17 cellular contexts compared by ENCODE assay signal in genomic region chr10:37489658-37490003, GRCh38.
"Had no signal": no experiment of that assay in that cellular context is flagged by ENCODE, and none has a peak within 500 bp of the region (broad histone marks: within the 10 kb centered on the region; RNA-seq: fewer than 3 reads in every experiment).

No MANE protein-coding gene starts in this region.

- H3K27me3 ChIP-seq: foreskin keratinocyte, right atrium auricular region, upper lobe of left lung had no signal

- H3K36me3 Mint-ChIP-seq: activated naive CD4-positive, alpha-beta T cell treated with anti-CD3 and anti-CD28 coated beads, Interleukin-2, amount 50 U/mL, for 24 hours; natural killer cell had no signal

- H3K27me3 Mint-ChIP-seq: activated CD4-positive, alpha-beta T cell treated with anti-CD3 and anti-CD28 coated beads for 36 hours; activated CD8-positive, alpha-beta T cell treated with anti-CD3 and anti-CD28 coated beads for 36 hours; activated naive CD4-positive, alpha-beta T cell treated with anti-CD3 and anti-CD28 coated beads, Interleukin-2, amount 50 U/mL, for 24 hours; stimulated activated naive CD8-positive, alpha-beta T cell treated with anti-CD3 and anti-CD28 coated beads, Interleukin-15, amount 100 ng/mL, for 72 hours had no signal

- H3K9me3 ChIP-seq: right atrium auricular region, upper lobe of left lung had no signal

- ATAC-seq: activated CD4-positive, alpha-beta T cell treated with anti-CD3 and anti-CD28 coated beads for 36 hours; activated CD8-positive, alpha-beta T cell treated with anti-CD3 and anti-CD28 coated beads for 36 hours; activated T-cell treated with anti-CD3 and anti-CD28 coated beads, Interleukin-2, amount 50 U/mL, for 4 hours; left ventricle myocardium superior; natural killer cell; stimulated activated naive CD8-positive, alpha-beta T cell treated with anti-CD3 and anti-CD28 coated beads, Interleukin-15, amount 100 ng/mL, for 72 hours had no signal

- H3K4me3 ChIP-seq: right atrium auricular region, smooth muscle cell, upper lobe of left lung had no signal

- H3K27ac Mint-ChIP-seq: activated CD4-positive, alpha-beta T cell treated with anti-CD3 and anti-CD28 coated beads for 36 hours; activated CD8-positive, alpha-beta T cell treated with anti-CD3 and anti-CD28 coated beads for 36 hours; activated naive CD4-positive, alpha-beta T cell treated with anti-CD3 and anti-CD28 coated beads, Interleukin-2, amount 50 U/mL, for 24 hours; natural killer cell; stimulated activated naive CD8-positive, alpha-beta T cell treated with anti-CD3 and anti-CD28 coated beads, Interleukin-15, amount 100 ng/mL, for 72 hours had no signal

- H3K4me1 ChIP-seq: foreskin keratinocyte, right atrium auricular region, upper lobe of left lung had no signal

- H3K4me3 Mint-ChIP-seq: activated CD4-positive, alpha-beta T cell treated with anti-CD3 and anti-CD28 coated beads for 36 hours; activated CD8-positive, alpha-beta T cell treated with anti-CD3 and anti-CD28 coated beads for 36 hours; activated naive CD4-positive, alpha-beta T cell treated with anti-CD3 and anti-CD28 coated beads, Interleukin-2, amount 50 U/mL, for 24 hours; activated T-cell treated with anti-CD3 and anti-CD28 coated beads, Interleukin-2, amount 50 U/mL, for 4 hours; natural killer cell; stimulated activated naive CD8-positive, alpha-beta T cell treated with anti-CD3 and anti-CD28 coated beads, Interleukin-15, amount 100 ng/mL, for 72 hours had no signal

- H3K36me3 ChIP-seq: right atrium auricular region, upper lobe of left lung had no signal

- H3K4me1 Mint-ChIP-seq: activated CD4-positive, alpha-beta T cell treated with anti-CD3 and anti-CD28 coated beads for 36 hours; activated naive CD4-positive, alpha-beta T cell treated with anti-CD3 and anti-CD28 coated beads, Interleukin-2, amount 50 U/mL, for 24 hours; natural killer cell; stimulated activated naive CD8-positive, alpha-beta T cell treated with anti-CD3 and anti-CD28 coated beads, Interleukin-15, amount 100 ng/mL, for 72 hours had no signal

- H3K27ac ChIP-seq: foreskin keratinocyte, right atrium auricular region, upper lobe of left lung, VCaP had no signal

- DNase-seq: activated CD4-positive, alpha-beta T cell treated with anti-CD3 and anti-CD28 coated beads for 36 hours; activated CD8-positive, alpha-beta T cell treated with anti-CD3 and anti-CD28 coated beads for 36 hours; activated effector memory CD4-positive, alpha-beta T cell treated with Interleukin-2 at 50 U/mL for 16 hours; activated T-cell treated with anti-CD3 and anti-CD28 coated beads, Interleukin-2, amount 50 U/mL, for 4 hours; glutamatergic neuron; kidney glomerular epithelial cell; left ventricle myocardium superior; mesenchymal stem cell; natural killer cell; stimulated activated naive CD8-positive, alpha-beta T cell treated with anti-CD3 and anti-CD28 coated beads, Interleukin-15, amount 100 ng/mL, for 72 hours; T-helper 1 cell; upper lobe of left lung had no signal
